Comparison of ENCODE assay signal across 10 cellular contexts in the genomic region with DNA sequence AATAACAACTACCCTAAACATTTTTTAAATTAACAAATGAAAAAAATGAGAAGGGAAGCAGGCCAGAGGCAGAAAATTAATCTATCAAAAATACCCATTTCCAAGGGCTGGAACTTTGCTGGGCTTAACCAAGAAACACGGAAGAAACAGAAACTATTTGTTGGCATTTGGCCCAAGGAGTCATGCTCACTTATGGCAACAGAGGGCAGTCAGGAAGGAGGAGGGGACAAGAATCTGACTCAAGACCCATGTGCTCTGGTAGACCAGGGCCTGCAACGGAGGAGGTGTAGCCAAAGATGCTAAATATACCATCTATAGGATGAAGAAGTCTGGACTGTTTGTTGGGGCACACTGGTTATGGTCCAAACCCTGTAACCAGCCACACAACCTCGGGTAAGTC.
DNase-seq lines count a peak whose midpoint lies in the region; ATAC-seq, FAIRE-seq and TF ChIP-seq lines count a peak whose summit lies in the region.
"Had no signal": no experiment of that assay in that cellular context is flagged by ENCODE, and none has a peak within 500 bp of the region (broad histone marks: within the 10 kb centered on the region; RNA-seq: fewer than 3 reads in every experiment).

No MANE protein-coding gene starts in this region.

- H3K79me2 ChIP-seq in PC-9 (ENCODE audit: low read depth) = no peaks in the 10 kb centered on the region

- no peak overlapping the region for H3K4me3 ChIP-seq in fibroblast of mammary gland (ENCODE audit: control insufficient read depth, low read depth, low read length)
- H3K4me3 ChIP-seq in small intestine (ENCODE audit: low read depth in 1 of 2, low read length in 2 of 2) = no peak overlapping the region
- H3K4me3 ChIP-seq in PC-9 = no peak overlapping the region
- H3K4me3 ChIP-seq: SJCRH30 had no signal

- ATAC-seq in GM18520 (IDR thresholded peaks at IDR 0.05; ENCODE audit: unreplicated experiment) = no peak
- no peak for ATAC-seq in HG02623 (IDR thresholded peaks at IDR 0.05; ENCODE audit: unreplicated experiment)

- peak; percentile 33 for TF ChIP-seq CTCF in fibroblast of mammary gland (conservative IDR thresholded peaks at IDR 0.05; ENCODE audit: control insufficient read depth, insufficient read depth, low read depth, low read length)
- no peak for TF ChIP-seq CTCF in PC-9 (conservative IDR thresholded peaks at IDR 0.05)

- no peaks in the 10 kb centered on the region for H3K9me2 ChIP-seq in PC-9 (ENCODE audit: insufficient read depth)

- 72 to 76% (median 74%) methylated on average over 3 of the region's 3 CpGs for WGBS in small intestine, 3 donors

- H2AFZ ChIP-seq in PC-9 = no peak overlapping the region

- no peaks in the 10 kb centered on the region for H4K20me1 ChIP-seq in PC-9 (ENCODE audit: insufficient read depth)

- CTCF ChIA-PET in PC-9 (lab: Charles Lee) = no interaction called here

- FAIRE-seq in small intestine (lab: Jason Lieb, UNC) = no peak

- POLR2A ChIA-PET in PC-9 (lab: Charles Lee; ENCODE audit: unreplicated experiment) = no interaction called here

- H3F3A ChIP-seq in PC-9 (ENCODE audit: insufficient read depth, low read depth) = no peaks in the 10 kb centered on the region

- no peak overlapping the region for H3K4me2 ChIP-seq in PC-9

- no peaks in the 10 kb centered on the region for H3K27me3 ChIP-seq in small intestine (ENCODE audit: control insufficient read depth in 2 of 2, insufficient read depth in 2 of 2, low read length in 2 of 2)
- no peaks in the 10 kb centered on the region for H3K27me3 ChIP-seq in PC-9 (ENCODE audit: insufficient read depth, low read depth)
- H3K27me3 ChIP-seq: SJCRH30 had no signal

- intact Hi-C loops in PC-9 (cut with micrococcal nuclease; ENCODE audit: unreplicated experiment) = no loop called here

- no peaks in the 10 kb centered on the region for H3K4me1 ChIP-seq in small intestine (ENCODE audit: control insufficient read depth in 2 of 2, insufficient read depth in 1 of 2, low read depth in 1 of 2, low read length in 1 of 2)
- H3K4me1 ChIP-seq in PC-9 (replicated peaks; ENCODE audit: insufficient read depth) = no peaks in the 10 kb centered on the region
- H3K4me1 ChIP-seq: SJCRH30 had no signal

- H3K27ac ChIP-seq in small intestine (ENCODE audit: low read depth in 1 of 2, low read length in 1 of 2) (no peak overlapping the region), PC-9 (no peak overlapping the region)
- H3K27ac ChIP-seq: SJCRH30 had no signal

- H3K36me3 ChIP-seq in small intestine (ENCODE audit: control insufficient read depth in 2 of 2, insufficient read depth in 2 of 2, low read length in 2 of 2) = no peaks in the 10 kb centered on the region
- H3K36me3 ChIP-seq in PC-9 (ENCODE audit: low read depth) = no peaks in the 10 kb centered on the region
- H3K36me3 ChIP-seq: SJCRH30 had no signal

- DNase-seq in HCEC 1CT (peak; percentile 66), RKO (ENCODE audit: low spot score) (peak; percentile 66), fibroblast of mammary gland (ENCODE audit: low read depth) (peak; percentile 96), small intestine (peak; percentile 14), PC-9 (no peak)
- DNase-seq: activated CD4-positive, alpha-beta T cell treated with anti-CD3 and anti-CD28 coated beads, Interleukin-2, amount 50 U/mL, for 1 hour; mesendoderm; SJCRH30 had no signal

- H3K9me3 ChIP-seq in small intestine (ENCODE audit: control insufficient read depth, low read depth) (no peaks in the 10 kb centered on the region), PC-9 (ENCODE audit: insufficient read depth, low read depth) (no peaks in the 10 kb centered on the region)
- H3K9me3 ChIP-seq: SJCRH30 had no signal

- BruUV-seq in PC-9 (replicated peaks; lab: Mats Ljungman, UMichigan) = no TSS peak

Comparison
In these comparisons a context has a peak if more than half of its experiments do, and no peak if none do; other contexts are left out.
1. DNase-seq: peak in HCEC 1CT (single experiment), RKO (single experiment), fibroblast of mammary gland (single experiment) and small intestine (single experiment); none in PC-9 (0 of 2).